In genomic region chr18:34709104-34709503, GRCh38 we compare ENCODE assay signal across 9 cellular contexts. TPM values are rescaled to one million over a fixed set of nuclear protein-coding genes. Genes with fewer than 3 reads are reported as not detected.
DNase-seq lines count a peak whose midpoint lies in the region; ATAC-seq and TF ChIP-seq lines count a peak whose summit lies in the region.
"Had no signal": no experiment of that assay in that cellular context is flagged by ENCODE, and none has a peak within 500 bp of the region (broad histone marks: within the 10 kb centered on the region; RNA-seq: fewer than 3 reads in every experiment).

No MANE protein-coding gene starts in this region.

- TF ChIP-seq EP300 in gastroesophageal sphincter (IDR thresholded peaks at IDR 0.05), result no peak
- peak in 2 of 4 donors; percentile 4 to 51 for TF ChIP-seq EP300 in sigmoid colon (IDR thresholded peaks at IDR 0.05)

- ATAC-seq in gastroesophageal sphincter, result peak; percentile 86
- no peak for ATAC-seq in left colon

- TF ChIP-seq CTCF in gastroesophageal sphincter (IDR thresholded peaks at IDR 0.05) (no peak), sigmoid colon (IDR thresholded peaks at IDR 0.05) (no peak)

- H3K9me3 ChIP-seq in gastroesophageal sphincter (no peaks in the 10 kb centered on the region), sigmoid colon (no peaks in the 10 kb centered on the region)

- H3K27me3 ChIP-seq in gastroesophageal sphincter (no peaks in the 10 kb centered on the region), sigmoid colon (no peaks in the 10 kb centered on the region)

- intact Hi-C loops in sigmoid colon (cut with DNase I), result loop anchor here (2.0 to 5.0 kb wide), 4 partner anchors 34 to 117 kb away; no protein-coding TSS in a partner anchor
- intact Hi-C loops in left colon (cut with DNase I, micrococcal nuclease), result no loop called here

- H3K4me3 ChIP-seq in gastroesophageal sphincter, result no peak overlapping the region
- H3K4me3 ChIP-seq in sigmoid colon, result no peak overlapping the region

- H3K27ac ChIP-seq in gastroesophageal sphincter (peak overlapping the region; percentile 74 to 90 (median 82)), sigmoid colon (peak overlapping the region; percentile 74 to 88 (median 79))

- H3K36me3 ChIP-seq in gastroesophageal sphincter, result no peaks in the 10 kb centered on the region
- no peaks in the 10 kb centered on the region for H3K36me3 ChIP-seq in sigmoid colon

- DNase-seq in GM04503 (ENCODE audit: low read depth), result peak; percentile 90
- peak; percentile 43 for DNase-seq in SKM-1 (lab: John Stamatoyannopoulos, UW; ENCODE audit: unreplicated experiment)
- DNase-seq in sigmoid colon, result peak; percentile 76
- DNase-seq in activated CD8-positive, alpha-beta memory T cell treated with anti-CD3 and anti-CD28 coated beads for 24 hours, result no peak
- no peak for DNase-seq in NCI-H1436 treated with DMSO at 0.1 percent for 48 hours (lab: John Stamatoyannopoulos, UW)
- no peak for DNase-seq in NCI-H1694 treated with DMSO at 0.1 percent for 48 hours (lab: John Stamatoyannopoulos, UW)
- no peak for DNase-seq in left colon

- H3K4me1 ChIP-seq in gastroesophageal sphincter (peaks cover 14 to 55% (median 24%) of the 10 kb centered on the region in 3 donors), sigmoid colon (peaks cover 0 to 58% (median 49%) of the 10 kb centered on the region in 4 donors)

- WGBS in gastroesophageal sphincter (ENCODE audit: low coverage in 1 of 2), 2 donors, result 17 to 45% methylated on average over 2 to 3 of the region's 3 CpGs
- 82 to 89% methylated on average over 3 of the region's 3 CpGs for whole genome bisulfite sequencing in sigmoid colon, 2 donors

- no peak for TF ChIP-seq POLR2A in gastroesophageal sphincter (IDR thresholded peaks at IDR 0.05)
- no peak for TF ChIP-seq POLR2A in sigmoid colon (IDR thresholded peaks at IDR 0.05)

RNA-seq across cellular contexts. Expression of gene DTNA, which starts 1.0 kb away (rescaled TPM):
- total RNA-seq in gastroesophageal sphincter, result 100 to 1,000 TPM; 110 to 254 (median 204) TPM
- total RNA-seq in sigmoid colon, result 100 to 1,000 TPM in 2 of 4 donors, 10 to 100 TPM in 2; 71.9 to 140 (median 106) TPM
- 1 to 10 TPM; 1.4 to 5.4 (median 3.8) TPM for polyA plus RNA-seq in sigmoid colon
- 1 to 10 TPM; 2.7 to 7.0 TPM for total RNA-seq in left colon
- total RNA-seq: activated CD8-positive, alpha-beta memory T cell treated with anti-CD3 and anti-CD28 coated beads for 36 hours had no signal

Comparison
In these comparisons a context has a peak if more than half of its experiments do, and no peak if none do; other contexts are left out.
1. DNase-seq: peak in GM04503 (single experiment), SKM-1 (single experiment) and sigmoid colon (single experiment); none in activated CD8-positive, alpha-beta memory T cell treated with anti-CD3 and anti-CD28 coated beads for 24 hours (single experiment), NCI-H1436 treated with DMSO at 0.1 percent for 48 hours (single experiment), NCI-H1694 treated with DMSO at 0.1 percent for 48 hours (single experiment) and left colon (0 of 2).
2. RNA of gene DTNA, which starts 1.0 kb away (total RNA-seq): 110 to 254 TPM in gastroesophageal sphincter and 71.9 to 140 TPM in sigmoid colon; 2.7 to 7.0 TPM in left colon; every median in the first group is over 4 times any median in the second.